25 cellular contexts compared by ENCODE assay signal in the genomic region with DNA sequence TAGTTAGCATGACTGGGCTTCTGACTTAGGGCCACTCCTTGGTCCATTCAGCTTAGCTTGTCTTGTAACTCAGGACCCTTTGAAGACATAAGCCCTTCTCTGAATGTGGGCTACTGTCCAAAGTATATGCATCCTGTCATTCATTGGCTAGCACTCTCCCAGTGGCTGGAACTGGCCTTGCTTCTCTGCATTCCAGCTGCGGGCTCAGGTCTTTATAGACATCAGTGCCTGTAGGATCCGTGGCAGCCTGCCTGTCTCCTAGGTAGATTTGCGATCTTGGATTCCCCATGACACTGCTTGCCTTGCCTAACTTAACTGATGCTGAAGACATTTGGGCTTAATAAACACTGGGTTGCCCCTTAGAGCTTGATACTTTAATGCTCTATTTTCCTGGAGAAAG.
A peak's percentile ranks its signal among the peaks of the same experiment; 100 is the strongest.
DNase-seq lines count a peak whose midpoint lies in the region; ATAC-seq and TF ChIP-seq lines count a peak whose summit lies in the region.
"Had no signal": no experiment of that assay in that cellular context is flagged by ENCODE, and none has a peak within 500 bp of the region (broad histone marks: within the 10 kb centered on the region; RNA-seq: fewer than 3 reads in every experiment).

No MANE protein-coding gene starts in this region.

- no peak overlapping the region for H3K27ac ChIP-seq in right cardiac atrium (ENCODE audit: low read length)
- H3K27ac ChIP-seq: A549; BLaER1 treated with 17β-estradiol and CSF1 and Interleukin-3, amounts not matched to agents 10 nM and 100 nM had no signal

- no peak overlapping the region for H3K27ac Mint-ChIP-seq in WTC11
- H3K27ac Mint-ChIP-seq in T-helper 2 cell treated with Interferon-gamma antibody and Interleukin-4, amounts not matched to agents 5 μg/mL and 100 μg/mL, for 36 hours, result no peak overlapping the region
- H3K27ac Mint-ChIP-seq: CD4-positive, alpha-beta T cell; CD8-positive, alpha-beta memory T cell; HFFc6 had no signal

- 78% methylated on average over 3 of the region's 3 CpGs for WGBS in right cardiac atrium

- peak; percentile 57 for DNase-seq in Right ventricle myocardium inferior (ENCODE audit: missing footprints)
- no peak for DNase-seq in right cardiac atrium
- DNase-seq in WTC11 (ENCODE audit: low spot score), result no peak
- peak; percentile 59 for DNase-seq in islet precursor cell
- DNase-seq in omental fat pad (ENCODE audit: low spot score), result no peak
- no peak for DNase-seq in stimulated activated CD4-positive, alpha-beta T cell treated with anti-CD3 and anti-CD28 coated beads, Interleukin-1b, Interleukin-23, amount 100 ng/mL, for 48 hours
- no peak for DNase-seq in sciatic nerve (ENCODE audit: low spot score)
- no peak for DNase-seq in T-helper 2 cell treated with Interferon-gamma antibody and Interleukin-4, amounts not matched to agents 5 μg/mL and 100 μg/mL, for 36 hours (ENCODE audit: low spot score)
- DNase-seq: 8988T; ACHN; AML-193; BE2C; CD4-positive, alpha-beta T cell; CD8-positive, alpha-beta memory T cell; DMS 273 treated with DMSO at 0.1 percent for 48 hours; DMS79; EL; GDM1; GOT3; HFFc6 had no signal

- H3K4me1 ChIP-seq in right cardiac atrium (ENCODE audit: control insufficient read depth, insufficient read depth, low read length), result no peaks in the 10 kb centered on the region
- H3K4me1 ChIP-seq: BE2C; BLaER1 treated with 17β-estradiol and CSF1 and Interleukin-3, amounts not matched to agents 10 nM and 100 nM; HAP-1 had no signal

- no peaks in the 10 kb centered on the region for H3K27me3 Mint-ChIP-seq in WTC11 (ENCODE audit: low read depth)
- no peaks in the 10 kb centered on the region for H3K27me3 Mint-ChIP-seq in T-helper 2 cell treated with Interferon-gamma antibody and Interleukin-4, amounts not matched to agents 5 μg/mL and 100 μg/mL, for 36 hours (ENCODE audit: low read depth)
- H3K27me3 Mint-ChIP-seq: CD4-positive, alpha-beta T cell; CD8-positive, alpha-beta memory T cell had no signal

- H3K4me1 Mint-ChIP-seq in WTC11, result no peaks in the 10 kb centered on the region
- no peaks in the 10 kb centered on the region for H3K4me1 Mint-ChIP-seq in T-helper 2 cell treated with Interferon-gamma antibody and Interleukin-4, amounts not matched to agents 5 μg/mL and 100 μg/mL, for 36 hours (ENCODE audit: low read depth)
- H3K4me1 Mint-ChIP-seq: CD14-positive monocyte; CD8-positive, alpha-beta memory T cell had no signal

- CTCF ChIA-PET in WTC11 (lab: Charles Lee), result no interaction called here

- H3K36me3 Mint-ChIP-seq in WTC11, result no peaks in the 10 kb centered on the region
- no peaks in the 10 kb centered on the region for H3K36me3 Mint-ChIP-seq in T-helper 2 cell treated with Interferon-gamma antibody and Interleukin-4, amounts not matched to agents 5 μg/mL and 100 μg/mL, for 36 hours (ENCODE audit: low read depth)
- H3K36me3 Mint-ChIP-seq: CD14-positive monocyte; CD8-positive, alpha-beta memory T cell had no signal

- no peaks in the 10 kb centered on the region for H3K27me3 ChIP-seq in right cardiac atrium (ENCODE audit: control insufficient read depth, insufficient read depth)
- H3K27me3 ChIP-seq: BE2C; BLaER1 treated with 17β-estradiol and CSF1 and Interleukin-3, amounts not matched to agents 10 nM and 100 nM had no signal

- ATAC-seq in Right ventricle myocardium inferior (no peak), right cardiac atrium (no peak), WTC11 (peak; percentile 38), omental fat pad (ENCODE audit: low FRiP score) (peak; percentile 23), sciatic nerve (no peak)
- ATAC-seq: A549, GM12878 had no signal

- TF ChIP-seq CTCF in WTC11 (IDR thresholded peaks at IDR 0.05), result no peak
- TF ChIP-seq CTCF in omental fat pad (IDR thresholded peaks at IDR 0.05), result no peak

- intact Hi-C loops in Right ventricle myocardium inferior (cut with DNase I) (no loop called here), right cardiac atrium (cut with DNase I) (no loop called here), sciatic nerve (cut with DNase I) (no loop called here)

- no peaks in the 10 kb centered on the region; the same call in 1 of the 2 replicates for H3K9me3 Mint-ChIP-seq in WTC11
- peaks cover 6% of the 10 kb centered on the region for H3K9me3 Mint-ChIP-seq in T-helper 2 cell treated with Interferon-gamma antibody and Interleukin-4, amounts not matched to agents 5 μg/mL and 100 μg/mL, for 36 hours

- POLR2A ChIA-PET in WTC11 (lab: Charles Lee), result interaction anchor here (0.7 kb wide), 1 partner anchor 388 kb away, joined by 3 read pairs; no protein-coding TSS in a partner anchor

- H3K4me3 Mint-ChIP-seq in WTC11, result no peak overlapping the region
- no peak overlapping the region for H3K4me3 Mint-ChIP-seq in T-helper 2 cell treated with Interferon-gamma antibody and Interleukin-4, amounts not matched to agents 5 μg/mL and 100 μg/mL, for 36 hours
- H3K4me3 Mint-ChIP-seq: CD14-positive monocyte; CD4-positive, alpha-beta T cell; CD8-positive, alpha-beta memory T cell; HFFc6 had no signal

- H3K4me3 ChIP-seq in right cardiac atrium (ENCODE audit: low read length), result no peak overlapping the region
- H3K4me3 ChIP-seq: A549; BLaER1 treated with 17β-estradiol and CSF1 and Interleukin-3, amounts not matched to agents 10 nM and 100 nM; GM12878; HAP-1 had no signal

- no peaks in the 10 kb centered on the region for H3K9me3 ChIP-seq in right cardiac atrium (ENCODE audit: control insufficient read depth, low read length)
- H3K9me3 ChIP-seq: A549; BE2C; BLaER1 treated with 17β-estradiol and CSF1 and Interleukin-3, amounts not matched to agents 10 nM and 100 nM; HAP-1 had no signal

TF ChIP-seq in WTC11, 78 proteins besides CTCF, POLR2A, EP300 and RAD21:
- TF ChIP-seq ZBTB21 (CRISPR knock-in tag; IDR thresholded peaks at IDR 0.05; ENCODE audit: borderline replicate concordance) (no peak), OVOL2 (CRISPR knock-in tag; IDR thresholded peaks at IDR 0.05; ENCODE audit: borderline replicate concordance) (no peak), GABPB1 (CRISPR knock-in tag; IDR thresholded peaks at IDR 0.05) (no peak), SOX15 (CRISPR knock-in tag; IDR thresholded peaks at IDR 0.05) (no peak), RORB (CRISPR knock-in tag; IDR thresholded peaks at IDR 0.05) (no peak)
- TF ChIP-seq, protein P1, sequence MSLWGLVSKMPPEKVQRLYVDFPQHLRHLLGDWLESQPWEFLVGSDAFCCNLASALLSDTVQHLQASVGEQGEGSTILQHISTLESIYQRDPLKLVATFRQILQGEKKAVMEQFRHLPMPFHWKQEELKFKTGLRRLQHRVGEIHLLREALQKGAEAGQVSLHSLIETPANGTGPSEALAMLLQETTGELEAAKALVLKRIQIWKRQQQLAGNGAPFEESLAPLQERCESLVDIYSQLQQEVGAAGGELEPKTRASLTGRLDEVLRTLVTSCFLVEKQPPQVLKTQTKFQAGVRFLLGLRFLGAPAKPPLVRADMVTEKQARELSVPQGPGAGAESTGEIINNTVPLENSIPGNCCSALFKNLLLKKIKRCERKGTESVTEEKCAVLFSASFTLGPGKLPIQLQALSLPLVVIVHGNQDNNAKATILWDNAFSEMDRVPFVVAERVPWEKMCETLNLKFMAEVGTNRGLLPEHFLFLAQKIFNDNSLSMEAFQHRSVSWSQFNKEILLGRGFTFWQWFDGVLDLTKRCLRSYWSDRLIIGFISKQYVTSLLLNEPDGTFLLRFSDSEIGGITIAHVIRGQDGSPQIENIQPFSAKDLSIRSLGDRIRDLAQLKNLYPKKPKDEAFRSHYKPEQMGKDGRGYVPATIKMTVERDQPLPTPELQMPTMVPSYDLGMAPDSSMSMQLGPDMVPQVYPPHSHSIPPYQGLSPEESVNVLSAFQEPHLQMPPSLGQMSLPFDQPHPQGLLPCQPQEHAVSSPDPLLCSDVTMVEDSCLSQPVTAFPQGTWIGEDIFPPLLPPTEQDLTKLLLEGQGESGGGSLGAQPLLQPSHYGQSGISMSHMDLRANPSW (CRISPR knock-in tag; conservative IDR thresholded peaks at IDR 0.05; ENCODE audit: low read depth), result no peak
- TF ChIP-seq, protein P2, sequence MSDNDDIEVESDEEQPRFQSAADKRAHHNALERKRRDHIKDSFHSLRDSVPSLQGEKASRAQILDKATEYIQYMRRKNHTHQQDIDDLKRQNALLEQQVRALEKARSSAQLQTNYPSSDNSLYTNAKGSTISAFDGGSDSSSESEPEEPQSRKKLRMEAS (CRISPR knock-in tag; IDR thresholded peaks at IDR 0.05), result no peak
- TF ChIP-seq, protein P3, sequence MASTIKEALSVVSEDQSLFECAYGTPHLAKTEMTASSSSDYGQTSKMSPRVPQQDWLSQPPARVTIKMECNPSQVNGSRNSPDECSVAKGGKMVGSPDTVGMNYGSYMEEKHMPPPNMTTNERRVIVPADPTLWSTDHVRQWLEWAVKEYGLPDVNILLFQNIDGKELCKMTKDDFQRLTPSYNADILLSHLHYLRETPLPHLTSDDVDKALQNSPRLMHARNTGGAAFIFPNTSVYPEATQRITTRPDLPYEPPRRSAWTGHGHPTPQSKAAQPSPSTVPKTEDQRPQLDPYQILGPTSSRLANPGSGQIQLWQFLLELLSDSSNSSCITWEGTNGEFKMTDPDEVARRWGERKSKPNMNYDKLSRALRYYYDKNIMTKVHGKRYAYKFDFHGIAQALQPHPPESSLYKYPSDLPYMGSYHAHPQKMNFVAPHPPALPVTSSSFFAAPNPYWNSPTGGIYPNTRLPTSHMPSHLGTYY (CRISPR knock-in tag; IDR thresholded peaks at IDR 0.05), result no peak

Comparison
In these comparisons a context has a peak if more than half of its experiments do, and no peak if none do; other contexts are left out.
1. DNase-seq: peak in Right ventricle myocardium inferior (single experiment) and islet precursor cell (single experiment); none in right cardiac atrium (0 of 3), WTC11 (single experiment), omental fat pad (single experiment), stimulated activated CD4-positive, alpha-beta T cell treated with anti-CD3 and anti-CD28 coated beads, Interleukin-1b, Interleukin-23, amount 100 ng/mL, for 48 hours (single experiment), sciatic nerve (single experiment) and T-helper 2 cell treated with Interferon-gamma antibody and Interleukin-4, amounts not matched to agents 5 μg/mL and 100 μg/mL, for 36 hours (single experiment).
2. ATAC-seq: peak in WTC11 (single experiment) and omental fat pad (single experiment); none in Right ventricle myocardium inferior (single experiment), right cardiac atrium (0 of 2) and sciatic nerve (single experiment).